ENCODE assay signal across 15 cellular contexts in the genomic region with DNA sequence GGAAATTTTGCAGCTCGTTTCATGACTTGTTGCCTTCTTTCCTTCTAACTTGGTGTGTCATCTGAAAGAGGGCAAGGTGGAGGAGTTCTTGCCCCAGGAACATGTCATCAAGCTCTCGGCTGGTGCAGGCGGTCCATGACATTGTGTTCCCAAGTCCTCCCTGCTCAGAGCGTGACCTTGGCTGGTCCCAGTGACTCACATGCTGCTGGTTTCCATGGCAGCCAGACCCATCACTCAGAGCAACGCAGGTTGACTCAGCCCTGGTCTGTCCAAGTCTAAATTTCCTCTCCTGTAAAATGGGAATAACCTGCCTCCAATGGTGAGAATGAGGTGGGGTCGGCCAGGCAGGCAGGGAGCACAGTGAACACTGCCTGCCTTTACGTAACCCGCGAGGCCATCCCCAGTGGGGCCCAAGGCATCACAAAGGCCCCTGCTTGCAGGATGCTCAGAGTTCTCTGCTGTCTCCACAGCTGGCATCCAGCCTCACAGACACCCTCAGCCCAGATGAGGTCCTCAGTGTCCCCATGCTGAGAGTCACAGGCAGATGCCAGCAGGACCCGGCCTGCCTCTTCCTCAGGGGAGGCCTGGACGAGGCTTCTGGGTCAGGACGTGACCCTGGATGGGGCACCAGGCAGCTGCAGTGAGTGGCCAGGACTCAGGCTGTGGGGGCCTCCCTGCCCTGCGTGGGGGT.
DNase-seq lines count a peak whose midpoint lies in the region; ATAC-seq and TF ChIP-seq lines count a peak whose summit lies in the region.
"Had no signal": no experiment of that assay in that cellular context is flagged by ENCODE, and none has a peak within 500 bp of the region (broad histone marks: within the 10 kb centered on the region; RNA-seq: fewer than 3 reads in every experiment).

No MANE protein-coding gene starts in this region.

- H3K4me1 ChIP-seq in thyroid gland (no peaks in the 10 kb centered on the region), gastrocnemius medialis (no peaks in the 10 kb centered on the region)
- H3K4me1 ChIP-seq: right lobe of liver had no signal

- in situ Hi-C loops in gastrocnemius medialis (cut with MboI; ENCODE audit: low sequenced_read_pairs in 4 of 4), result no loop called here

- peak; percentile 5 for DNase-seq in DMS53 (lab: John Stamatoyannopoulos, UW)
- DNase-seq in DMS53 treated with DMSO at 0.1 percent for 48 hours (lab: John Stamatoyannopoulos, UW; ENCODE audit: unreplicated experiment), result no peak
- peak; percentile 79 for DNase-seq in amniotic epithelial cell (ENCODE audit: low read depth)
- peak; percentile 62 for DNase-seq in left cardiac atrium
- peak; percentile 86 to 89 for DNase-seq in thyroid gland
- DNase-seq in stimulated activated CD4-positive, alpha-beta T cell treated with anti-CD3 and anti-CD28 coated beads, Interleukin-2, amount 100 ng/mL, for 24 hours, result no peak
- no peak for DNase-seq in gastrocnemius medialis
- DNase-seq: activated T-cell treated with anti-CD3 and anti-CD28 coated beads, Interleukin-2, amount 50 U/mL, for 4 hours; cerebellar nuclear complex; NCI-H2029; right lobe of liver; WERI-Rb-1 had no signal

- ATAC-seq in left cardiac atrium, result peak in 1 of 2 donors; percentile 74
- ATAC-seq in HG03378 (IDR thresholded peaks at IDR 0.05; ENCODE audit: unreplicated experiment), result no peak
- no peak for ATAC-seq in gastrocnemius medialis
- ATAC-seq: activated T-cell treated with anti-CD3 and anti-CD28 coated beads, Interleukin-2, amount 50 U/mL, for 4 hours had no signal

- H3K36me3 ChIP-seq in thyroid gland, result peaks cover 6 to 21% of the 10 kb centered on the region in 2 donors
- H3K36me3 ChIP-seq in gastrocnemius medialis, result no peaks in the 10 kb centered on the region
- H3K36me3 ChIP-seq: right lobe of liver, WERI-Rb-1 had no signal

- intact Hi-C loops in left cardiac atrium (cut with DNase I) (no loop called here), thyroid gland (cut with DNase I) (no loop called here), gastrocnemius medialis (cut with DNase I; ENCODE audit: low total_unique reads) (no loop called here)

- no peak for TF ChIP-seq CTCF in thyroid gland (IDR thresholded peaks at IDR 0.05)
- TF ChIP-seq CTCF in gastrocnemius medialis (IDR thresholded peaks at IDR 0.05 in 4 of 5, conservative IDR thresholded peaks at IDR 0.05 in 1 of 5), result no peak

- 56 to 79% methylated on average over 5 to 12 of the region's 13 CpGs for WGBS in thyroid gland, 2 donors

- TF ChIP-seq POLR2A in thyroid gland (IDR thresholded peaks at IDR 0.05) (no peak), gastrocnemius medialis (IDR thresholded peaks at IDR 0.05) (no peak)

- no peaks in the 10 kb centered on the region for H3K27me3 ChIP-seq in thyroid gland
- no peaks in the 10 kb centered on the region for H3K27me3 ChIP-seq in gastrocnemius medialis
- H3K27me3 ChIP-seq: right lobe of liver had no signal

- H3K27ac ChIP-seq in thyroid gland (no peak overlapping the region), gastrocnemius medialis (no peak overlapping the region)
- H3K27ac ChIP-seq: 22Rv1, PC-9, right lobe of liver, WERI-Rb-1 had no signal

- H3K4me3 ChIP-seq in thyroid gland (replicated peaks in 1 of 3) (no peak overlapping the region), gastrocnemius medialis (no peak overlapping the region)
- H3K4me3 ChIP-seq: PC-9, right lobe of liver had no signal

- no peaks in the 10 kb centered on the region for H3K9me3 ChIP-seq in thyroid gland
- H3K9me3 ChIP-seq in gastrocnemius medialis, result no peaks in the 10 kb centered on the region
- H3K9me3 ChIP-seq: right lobe of liver had no signal

Comparison
In these comparisons a context has a peak if more than half of its experiments do, and no peak if none do; other contexts are left out.
1. DNase-seq: peak in DMS53 (single experiment), amniotic epithelial cell (single experiment), left cardiac atrium (single experiment) and thyroid gland (2 of 2); none in DMS53 treated with DMSO at 0.1 percent for 48 hours (single experiment), stimulated activated CD4-positive, alpha-beta T cell treated with anti-CD3 and anti-CD28 coated beads, Interleukin-2, amount 100 ng/mL, for 24 hours (0 of 2) and gastrocnemius medialis (0 of 2).